2 cellular contexts compared by ENCODE assay signal in the genomic region with DNA sequence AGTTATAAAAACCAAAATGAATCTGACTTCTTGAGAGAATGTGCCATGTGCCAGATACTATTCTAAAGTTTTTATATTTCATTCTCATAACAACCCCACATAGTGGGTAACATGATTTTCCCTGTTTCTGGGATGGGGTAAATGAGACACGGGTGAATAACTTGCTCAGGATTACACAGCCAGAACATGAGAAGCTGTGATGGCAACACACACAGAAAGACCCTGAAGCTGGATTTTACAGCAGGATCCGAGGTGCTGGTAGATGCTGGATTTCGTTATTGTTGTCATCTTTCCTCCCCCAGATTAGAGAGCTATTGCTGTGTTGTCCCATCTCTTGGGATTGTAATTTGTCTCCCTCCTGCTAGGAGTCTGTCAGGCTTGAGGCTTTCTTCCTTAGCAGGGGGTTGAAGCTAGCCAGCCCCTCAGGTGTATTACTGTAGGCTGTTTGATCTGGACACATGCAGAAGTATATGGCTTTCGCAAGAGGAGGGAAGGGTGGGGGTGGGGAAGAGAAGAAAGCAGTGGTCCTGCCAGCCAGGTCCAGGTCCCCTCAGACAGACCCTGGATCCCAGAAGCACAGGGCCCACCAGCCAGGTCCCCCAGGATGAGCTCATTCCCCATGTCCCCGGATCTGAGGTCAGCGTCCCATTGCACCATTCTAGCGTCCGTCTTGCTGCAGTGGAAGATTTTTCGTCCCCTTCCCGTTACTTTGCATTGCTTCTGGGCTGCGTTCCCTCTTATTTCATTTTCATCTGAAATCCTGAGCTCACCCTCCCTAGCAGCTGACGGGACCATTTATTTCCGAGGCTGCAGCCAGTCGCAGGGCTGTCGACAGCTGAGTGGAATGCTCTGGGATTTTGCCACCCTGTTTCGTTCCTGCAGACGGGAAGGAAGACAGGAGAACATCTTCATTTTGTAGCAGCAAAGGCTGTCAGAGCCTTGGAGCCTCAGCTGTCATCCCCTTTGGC.
A peak's percentile ranks its signal among the peaks of the same experiment; 100 is the strongest.
TF ChIP-seq lines count a peak whose summit lies in the region.

No MANE protein-coding gene starts in this region.

TF ChIP-seq in K562, 482 proteins besides CTCF, POLR2A, EP300 and RAD21:
- no peak for TF ChIP-seq ZBTB2 (IDR thresholded peaks at IDR 0.05)
- no peak for TF ChIP-seq HSF4 (CRISPR knock-in tag; IDR thresholded peaks at IDR 0.05; ENCODE audit: borderline replicate concordance)
- peak; percentile 35; the same call in 1 of the 2 replicates for TF ChIP-seq CEBPB (tag; IDR thresholded peaks at IDR 0.05)
- no peak for TF ChIP-seq HMG20B (CRISPR knock-in tag; IDR thresholded peaks at IDR 0.05)
- TF ChIP-seq, protein P1, sequence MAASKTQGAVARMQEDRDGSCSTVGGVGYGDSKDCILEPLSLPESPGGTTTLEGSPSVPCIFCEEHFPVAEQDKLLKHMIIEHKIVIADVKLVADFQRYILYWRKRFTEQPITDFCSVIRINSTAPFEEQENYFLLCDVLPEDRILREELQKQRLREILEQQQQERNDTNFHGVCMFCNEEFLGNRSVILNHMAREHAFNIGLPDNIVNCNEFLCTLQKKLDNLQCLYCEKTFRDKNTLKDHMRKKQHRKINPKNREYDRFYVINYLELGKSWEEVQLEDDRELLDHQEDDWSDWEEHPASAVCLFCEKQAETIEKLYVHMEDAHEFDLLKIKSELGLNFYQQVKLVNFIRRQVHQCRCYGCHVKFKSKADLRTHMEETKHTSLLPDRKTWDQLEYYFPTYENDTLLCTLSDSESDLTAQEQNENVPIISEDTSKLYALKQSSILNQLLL (CRISPR knock-in tag; IDR thresholded peaks at IDR 0.05; ENCODE audit: borderline replicate concordance): no peak
- peak; percentile 91 for TF ChIP-seq CBX8 (IDR thresholded peaks at IDR 0.05; ENCODE audit: borderline replicate concordance, extremely low read depth, low read depth, low read length, poor library complexity, severe bottlenecking)
- no peak for TF ChIP-seq ILK (tag; IDR thresholded peaks at IDR 0.05; ENCODE audit: borderline replicate concordance, low read depth)
- no peak for TF ChIP-seq BRD9 (IDR thresholded peaks at IDR 0.05; ENCODE audit: low read depth, partially characterized antibody)
- no peak for TF ChIP-seq KLF1 (tag; IDR thresholded peaks at IDR 0.05)
- no peak for TF ChIP-seq RBM17 (IDR thresholded peaks at IDR 0.05; ENCODE audit: borderline replicate concordance, low read depth, low read length)
- TF ChIP-seq ZNF324 (CRISPR knock-in tag; IDR thresholded peaks at IDR 0.05): no peak
- TF ChIP-seq MCM2 (IDR thresholded peaks at IDR 0.05; ENCODE audit: low read depth): no peak
- no peak for TF ChIP-seq POLR3G (IDR thresholded peaks at IDR 0.05; ENCODE audit: extremely low read depth, insufficient read length, insufficient replicate concordance)
- peak; percentile 37 for TF ChIP-seq ZFP36 (IDR thresholded peaks at IDR 0.05; ENCODE audit: low read depth, low read length, partially characterized antibody)
- TF ChIP-seq, protein P2, sequence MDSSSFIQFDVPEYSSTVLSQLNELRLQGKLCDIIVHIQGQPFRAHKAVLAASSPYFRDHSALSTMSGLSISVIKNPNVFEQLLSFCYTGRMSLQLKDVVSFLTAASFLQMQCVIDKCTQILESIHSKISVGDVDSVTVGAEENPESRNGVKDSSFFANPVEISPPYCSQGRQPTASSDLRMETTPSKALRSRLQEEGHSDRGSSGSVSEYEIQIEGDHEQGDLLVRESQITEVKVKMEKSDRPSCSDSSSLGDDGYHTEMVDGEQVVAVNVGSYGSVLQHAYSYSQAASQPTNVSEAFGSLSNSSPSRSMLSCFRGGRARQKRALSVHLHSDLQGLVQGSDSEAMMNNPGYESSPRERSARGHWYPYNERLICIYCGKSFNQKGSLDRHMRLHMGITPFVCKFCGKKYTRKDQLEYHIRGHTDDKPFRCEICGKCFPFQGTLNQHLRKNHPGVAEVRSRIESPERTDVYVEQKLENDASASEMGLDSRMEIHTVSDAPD (CRISPR knock-in tag; IDR thresholded peaks at IDR 0.05): no peak
- TF ChIP-seq KDM1A (IDR thresholded peaks at IDR 0.05): no peak
- no peak for TF ChIP-seq CHD1 (IDR thresholded peaks at IDR 0.05; ENCODE audit: low read length)
- no peak for TF ChIP-seq TAF9B (IDR thresholded peaks at IDR 0.05; ENCODE audit: partially characterized antibody)
- TF ChIP-seq ATF3 (IDR thresholded peaks at IDR 0.05): peak; percentile 38; the same call in 1 of the 2 replicates
- TF ChIP-seq ATF3 (CRISPR knock-in tag; conservative IDR thresholded peaks at IDR 0.05): no peak
- TF ChIP-seq TFAP4 (CRISPR knock-in tag; IDR thresholded peaks at IDR 0.05; ENCODE audit: borderline replicate concordance): 0 out of 2 replicates have a peak, but pooled peaks have one; percentile 15
- TF ChIP-seq DPF2 (IDR thresholded peaks at IDR 0.05): no peak
- TF ChIP-seq CBX5 (IDR thresholded peaks at IDR 0.05; ENCODE audit: borderline replicate concordance, low read depth): no peak
- TF ChIP-seq KAT7 (CRISPR knock-in tag; IDR thresholded peaks at IDR 0.05; ENCODE audit: borderline replicate concordance): no peak
- TF ChIP-seq BMI1 (IDR thresholded peaks at IDR 0.05; ENCODE audit: low read length): peak; percentile 67; the same call in 1 of the 2 replicates

TF ChIP-seq in GM23338, 12 proteins besides CTCF, POLR2A, EP300 and RAD21:
- TF ChIP-seq REST (IDR thresholded peaks at IDR 0.05; ENCODE audit: unreplicated experiment): no peak
- no peak for TF ChIP-seq ZNF114 (CRISPR knock-in tag; IDR thresholded peaks at IDR 0.05)
- no peak for TF ChIP-seq NANOG (IDR thresholded peaks at IDR 0.05; ENCODE audit: borderline replicate concordance)
- TF ChIP-seq, protein P3, sequence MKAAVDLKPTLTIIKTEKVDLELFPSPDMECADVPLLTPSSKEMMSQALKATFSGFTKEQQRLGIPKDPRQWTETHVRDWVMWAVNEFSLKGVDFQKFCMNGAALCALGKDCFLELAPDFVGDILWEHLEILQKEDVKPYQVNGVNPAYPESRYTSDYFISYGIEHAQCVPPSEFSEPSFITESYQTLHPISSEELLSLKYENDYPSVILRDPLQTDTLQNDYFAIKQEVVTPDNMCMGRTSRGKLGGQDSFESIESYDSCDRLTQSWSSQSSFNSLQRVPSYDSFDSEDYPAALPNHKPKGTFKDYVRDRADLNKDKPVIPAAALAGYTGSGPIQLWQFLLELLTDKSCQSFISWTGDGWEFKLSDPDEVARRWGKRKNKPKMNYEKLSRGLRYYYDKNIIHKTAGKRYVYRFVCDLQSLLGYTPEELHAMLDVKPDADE (IDR thresholded peaks at IDR 0.05): no peak
- TF ChIP-seq EZH2 (IDR thresholded peaks at IDR 0.05; ENCODE audit: low read depth, unreplicated experiment): no peak
- no peak for TF ChIP-seq STAT1 (IDR thresholded peaks at IDR 0.05; ENCODE audit: unreplicated experiment)
- TF ChIP-seq ZNF331 (CRISPR knock-in tag; IDR thresholded peaks at IDR 0.05; ENCODE audit: low read depth): no peak
- TF ChIP-seq CREB1 (CRISPR knock-in tag; IDR thresholded peaks at IDR 0.05; ENCODE audit: low read depth): no peak
